ENCODE assay signal across 23 cellular contexts in the genomic region with DNA sequence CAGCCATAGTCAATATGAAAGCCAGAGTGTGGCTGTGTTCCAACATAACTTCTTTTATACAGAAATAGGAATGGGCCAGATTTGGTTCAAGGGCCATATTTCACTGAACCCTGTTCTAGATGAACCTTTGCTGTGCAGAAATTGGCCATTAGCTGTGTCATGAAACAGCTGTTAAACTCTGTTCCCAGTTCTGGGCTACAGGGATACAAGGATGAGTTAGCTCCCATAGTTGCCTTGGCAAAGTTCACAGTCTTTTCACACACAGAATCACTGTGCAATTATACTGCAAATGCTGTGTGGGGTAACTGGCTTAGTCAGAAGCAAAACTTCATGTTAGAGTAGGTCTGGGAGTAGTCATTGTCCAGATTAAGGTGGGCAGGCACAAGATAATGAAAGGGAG.
A peak's percentile ranks its signal among the peaks of the same experiment; 100 is the strongest.
DNase-seq lines count a peak whose midpoint lies in the region; ATAC-seq and TF ChIP-seq lines count a peak whose summit lies in the region.
"Had no signal": no experiment of that assay in that cellular context is flagged by ENCODE, and none has a peak within 500 bp of the region (broad histone marks: within the 10 kb centered on the region; RNA-seq: fewer than 3 reads in every experiment).

No MANE protein-coding gene starts in this region.

- no peak overlapping the region for H2AFZ ChIP-seq in IMR-90 (replicated peaks; ENCODE audit: low read length, poor library complexity)
- H2AFZ ChIP-seq: PC-9 had no signal

- peak; percentile 2 for DNase-seq in AG08396 (ENCODE audit: low spot score)
- peak; percentile 34 for DNase-seq in IMR-90
- DNase-seq in astrocyte of the spinal cord (ENCODE audit: low read depth, low spot score): peak; percentile 5
- DNase-seq in left lung: no peak
- DNase-seq in islet precursor cell: no peak
- DNase-seq in activated naive CD4-positive, alpha-beta T cell treated with anti-CD3 and anti-CD28 coated beads, Interleukin-2, amount 10 ng/mL, durations not matched to agents 7 days and 5 days: no peak
- no peak for DNase-seq in nucleus accumbens (lab: John Stamatoyannopoulos, UW)
- DNase-seq in activated gamma-delta T cell treated with Interleukin-2 at 50 U/mL for 16 hours: no peak
- DNase-seq: ACHN; Calu3; CD4-positive, alpha-beta T cell; DND-41; GF-D8; GOT3; KG1; MM.1S; NCI-H1417; NCI-H1930; NCI-H526; PC-9; SK-N-SH had no signal

- in situ Hi-C loops in IMR-90 (cut with MboI; ENCODE audit: low sequenced_read_pairs): no loop called here
- in situ Hi-C loops in astrocyte of the spinal cord (cut with HindIII; ENCODE audit: low sequenced_read_pairs): no loop called here

- H3K9me3 Mint-ChIP-seq in activated naive CD4-positive, alpha-beta T cell treated with anti-CD3 and anti-CD28 coated beads, Interleukin-2, amount 10 ng/mL, durations not matched to agents 7 days and 5 days: peaks cover 2% of the 10 kb centered on the region
- H3K9me3 Mint-ChIP-seq: CD4-positive, alpha-beta T cell had no signal

- POLR2A ChIA-PET in IMR-90 (lab: Charles Lee; ENCODE audit: unreplicated experiment): no interaction called here

- intact Hi-C loops in IMR-90 (cut with micrococcal nuclease) (no loop called here), left lung (cut with DNase I) (no loop called here)

- H3K79me1 ChIP-seq in IMR-90 (ENCODE audit: low read depth in 1 of 2, low read length in 2 of 2): no peaks in the 10 kb centered on the region

- no peak overlapping the region for H3K4me3 Mint-ChIP-seq in activated naive CD4-positive, alpha-beta T cell treated with anti-CD3 and anti-CD28 coated beads, Interleukin-2, amount 10 ng/mL, durations not matched to agents 7 days and 5 days
- H3K4me3 Mint-ChIP-seq: B cell; CD4-positive, alpha-beta T cell had no signal

- H3K36me3 Mint-ChIP-seq in activated naive CD4-positive, alpha-beta T cell treated with anti-CD3 and anti-CD28 coated beads, Interleukin-2, amount 10 ng/mL, durations not matched to agents 7 days and 5 days: no peaks in the 10 kb centered on the region

- no peaks in the 10 kb centered on the region for H3K9me1 ChIP-seq in IMR-90 (ENCODE audit: insufficient read depth, low read length)

- no peak overlapping the region for H3K27ac Mint-ChIP-seq in activated naive CD4-positive, alpha-beta T cell treated with anti-CD3 and anti-CD28 coated beads, Interleukin-2, amount 10 ng/mL, durations not matched to agents 7 days and 5 days
- H3K27ac Mint-ChIP-seq: B cell; CD4-positive, alpha-beta T cell had no signal

- TF ChIP-seq CTCF in IMR-90 (conservative IDR thresholded peaks at IDR 0.05; ENCODE audit: low read depth, low read length) (no peak), astrocyte of the spinal cord (IDR thresholded peaks at IDR 0.05; ENCODE audit: low read depth, low read length) (no peak), left lung (IDR thresholded peaks at IDR 0.05) (no peak)

- dilution Hi-C loops in IMR-90 (cut with HindIII; ENCODE audit: low sequenced_read_pairs, unreplicated experiment): no loop called here

- TF ChIP-seq POLR2A in IMR-90 (IDR thresholded peaks at IDR 0.05; ENCODE audit: low read depth, low read length): no peak

- TF ChIP-seq RAD21 in IMR-90 (IDR thresholded peaks at IDR 0.05; ENCODE audit: low read length): no peak

- H3K4me1 ChIP-seq in IMR-90 (ENCODE audit: control insufficient read depth, insufficient read depth, low read length) (no peaks in the 10 kb centered on the region), left lung (no peaks in the 10 kb centered on the region)

- H3K23ac ChIP-seq in IMR-90 (ENCODE audit: low read depth, low read length): no peak overlapping the region

- H3K56ac ChIP-seq in IMR-90 (ENCODE audit: extremely low read depth, insufficient read depth, low read length): no peak overlapping the region

- no peak overlapping the region for H2BK15ac ChIP-seq in IMR-90 (ENCODE audit: low read depth, low read length)

- H4K5ac ChIP-seq in IMR-90 (ENCODE audit: low read depth, low read length): no peak overlapping the region

- no peak overlapping the region for H3K9ac ChIP-seq in IMR-90 (ENCODE audit: low read depth, low read length)
- H3K9ac ChIP-seq: SK-N-SH had no signal

- no peak overlapping the region for H2AK5ac ChIP-seq in IMR-90 (ENCODE audit: low read depth, low read length)

- H3K4me2 ChIP-seq in IMR-90 (ENCODE audit: low read depth, low read length): no peak overlapping the region
- H3K4me2 ChIP-seq: PC-9, SK-N-SH had no signal

- H3K27me3 Mint-ChIP-seq in activated naive CD4-positive, alpha-beta T cell treated with anti-CD3 and anti-CD28 coated beads, Interleukin-2, amount 10 ng/mL, durations not matched to agents 7 days and 5 days: no peaks in the 10 kb centered on the region
- H3K27me3 Mint-ChIP-seq: B cell; CD4-positive, alpha-beta T cell had no signal

- H3K9me3 ChIP-seq in IMR-90 (ENCODE audit: control insufficient read depth, insufficient read depth, low read length) (no peaks in the 10 kb centered on the region), left lung (no peaks in the 10 kb centered on the region)
- H3K9me3 ChIP-seq: SK-N-SH had no signal

- no peak overlapping the region for H3K18ac ChIP-seq in IMR-90 (ENCODE audit: low read depth, low read length)

- H2AK9ac ChIP-seq in IMR-90 (replicated peaks; ENCODE audit: low read depth, low read length, poor library complexity): no peak overlapping the region

- ATAC-seq in IMR-90 (ENCODE audit: low read depth): no peak
- peak; percentile 37 for ATAC-seq in left lung

- H3K27ac ChIP-seq in IMR-90 (ENCODE audit: insufficient read depth, low read length) (no peak overlapping the region), left lung (no peak overlapping the region)
- H3K27ac ChIP-seq: HL-60, PC-9 had no signal

- H3K4me1 Mint-ChIP-seq in activated naive CD4-positive, alpha-beta T cell treated with anti-CD3 and anti-CD28 coated beads, Interleukin-2, amount 10 ng/mL, durations not matched to agents 7 days and 5 days: peaks cover 12% of the 10 kb centered on the region
- H3K4me1 Mint-ChIP-seq: B cell had no signal

- H3K4me3 ChIP-seq in IMR-90 (ENCODE audit: insufficient read depth, low read depth, low read length) (no peak overlapping the region), astrocyte of the spinal cord (ENCODE audit: low read depth, low read length) (no peak overlapping the region), left lung (no peak overlapping the region)
- H3K4me3 ChIP-seq: PC-9 had no signal

- H3K36me3 ChIP-seq in IMR-90 (ENCODE audit: control insufficient read depth, insufficient read depth, low read length) (no peaks in the 10 kb centered on the region), left lung (no peaks in the 10 kb centered on the region)

- no peak overlapping the region for H4K91ac ChIP-seq in IMR-90 (ENCODE audit: insufficient read depth, low read depth, low read length)

- H3K14ac ChIP-seq in IMR-90 (replicated peaks; ENCODE audit: low read depth, low read length): no peak overlapping the region

- no peak overlapping the region for H2BK5ac ChIP-seq in IMR-90 (ENCODE audit: low read depth, low read length, poor library complexity, severe bottlenecking)

- no peak overlapping the region for H2BK120ac ChIP-seq in IMR-90 (ENCODE audit: low read depth, low read length)

- H2BK20ac ChIP-seq in IMR-90 (ENCODE audit: low read depth, low read length): no peak overlapping the region

- H3K27me3 ChIP-seq in IMR-90 (ENCODE audit: control insufficient read depth, insufficient read depth, low read length): no peaks in the 10 kb centered on the region
- no peaks in the 10 kb centered on the region for H3K27me3 ChIP-seq in left lung

- H4K8ac ChIP-seq in IMR-90 (ENCODE audit: low read depth in 2 of 2, low read length in 2 of 2): no peak overlapping the region

- no peak overlapping the region for H3K4ac ChIP-seq in IMR-90 (ENCODE audit: low read depth, low read length)

- CTCF ChIA-PET in IMR-90 (lab: Yijun Ruan, JAX): no interaction called here
- CTCF ChIA-PET in activated naive CD4-positive, alpha-beta T cell treated with anti-CD3 and anti-CD28 coated beads, Interleukin-2, amount 10 ng/mL, durations not matched to agents 7 days and 5 days (lab: Charles Lee): no interaction called here

- BruUV-seq in IMR-90 (replicated peaks; lab: Mats Ljungman, UMichigan): no TSS peak

- H4K20me1 ChIP-seq in IMR-90 (ENCODE audit: insufficient read depth, low read length): no peaks in the 10 kb centered on the region

TF ChIP-seq in IMR-90, 13 proteins besides CTCF, POLR2A, EP300 and RAD21:
- no peak for TF ChIP-seq MXI1 (IDR thresholded peaks at IDR 0.05; ENCODE audit: borderline replicate concordance, low read depth, low read length)
- TF ChIP-seq, protein P1, sequence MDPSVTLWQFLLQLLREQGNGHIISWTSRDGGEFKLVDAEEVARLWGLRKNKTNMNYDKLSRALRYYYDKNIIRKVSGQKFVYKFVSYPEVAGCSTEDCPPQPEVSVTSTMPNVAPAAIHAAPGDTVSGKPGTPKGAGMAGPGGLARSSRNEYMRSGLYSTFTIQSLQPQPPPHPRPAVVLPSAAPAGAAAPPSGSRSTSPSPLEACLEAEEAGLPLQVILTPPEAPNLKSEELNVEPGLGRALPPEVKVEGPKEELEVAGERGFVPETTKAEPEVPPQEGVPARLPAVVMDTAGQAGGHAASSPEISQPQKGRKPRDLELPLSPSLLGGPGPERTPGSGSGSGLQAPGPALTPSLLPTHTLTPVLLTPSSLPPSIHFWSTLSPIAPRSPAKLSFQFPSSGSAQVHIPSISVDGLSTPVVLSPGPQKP (IDR thresholded peaks at IDR 0.05; ENCODE audit: borderline replicate concordance, low read depth, low read length): no peak
- TF ChIP-seq CHD1 (IDR thresholded peaks at IDR 0.05; ENCODE audit: low read depth, low read length): no peak
- no peak for TF ChIP-seq SMC3 (IDR thresholded peaks at IDR 0.05; ENCODE audit: low read depth, low read length)
- TF ChIP-seq NFE2L2 (IDR thresholded peaks at IDR 0.05; ENCODE audit: low read depth, low read length): no peak
- no peak for TF ChIP-seq RCOR1 (IDR thresholded peaks at IDR 0.05; ENCODE audit: insufficient replicate concordance, low read length)
- TF ChIP-seq RFX5 (IDR thresholded peaks at IDR 0.05; ENCODE audit: low read depth, low read length): no peak
- no peak for TF ChIP-seq BHLHE40 (IDR thresholded peaks at IDR 0.05; ENCODE audit: low read depth, low read length)
- no peak for TF ChIP-seq CEBPB (IDR thresholded peaks at IDR 0.05; ENCODE audit: low read depth, low read length)
- no peak for TF ChIP-seq MAZ (IDR thresholded peaks at IDR 0.05; ENCODE audit: borderline replicate concordance, low read depth, low read length)
TF ChIP-seq in IMR-90: peak in this region for 0.

Comparison
In these comparisons a context has a peak if more than half of its experiments do, and no peak if none do; other contexts are left out.
1. DNase-seq: peak in AG08396 (single experiment), IMR-90 (single experiment) and astrocyte of the spinal cord (single experiment); none in left lung (0 of 2), islet precursor cell (single experiment), activated naive CD4-positive, alpha-beta T cell treated with anti-CD3 and anti-CD28 coated beads, Interleukin-2, amount 10 ng/mL, durations not matched to agents 7 days and 5 days (single experiment), nucleus accumbens (0 of 56) and activated gamma-delta T cell treated with Interleukin-2 at 50 U/mL for 16 hours (single experiment).